Comparison of ENCODE assay signal across 20 cellular contexts in genomic region chr7:79406371-79406770, GRCh38.
"Had no signal": no experiment of that assay in that cellular context is flagged by ENCODE, and none has a peak within 500 bp of the region (broad histone marks: within the 10 kb centered on the region; RNA-seq: fewer than 3 reads in every experiment).

No MANE protein-coding gene starts in this region.

- DNase-seq: activated CD4-positive, alpha-beta T cell treated with anti-CD3 and anti-CD28 coated beads for 48 hours; activated CD4-positive, alpha-beta T cell treated with anti-CD3 and anti-CD28 coated beads, Interleukin-2, amount 50 U/mL, for 48 hours; activated CD8-positive, alpha-beta memory T cell treated with anti-CD3 and anti-CD28 coated beads for 24 hours; activated effector memory CD4-positive, alpha-beta T cell treated with anti-CD3 and anti-CD28 coated beads, Interleukin-2, amount 50 U/mL, for 16 hours; activated naive CD4-positive, alpha-beta T cell treated with anti-CD3 and anti-CD28 coated beads for 36 hours; activated naive CD8-positive, alpha-beta T cell treated with anti-CD3 and anti-CD28 coated beads for 36 hours; brain microvascular endothelial cell; caudate nucleus; left colon; lower lobe of right lung; mesendoderm; right cardiac atrium; stimulated activated CD4-positive, alpha-beta T cell treated with anti-CD3 and anti-CD28 coated beads, Interleukin-2, amount 100 ng/mL, for 48 hours; substantia nigra; thyroid gland; upper lobe of left lung had no signal

- H3K27me3 ChIP-seq: brain microvascular endothelial cell, thyroid gland, upper lobe of left lung, vagina had no signal

- H3K27ac ChIP-seq: brain microvascular endothelial cell, lower lobe of right lung, thyroid gland, upper lobe of left lung, vagina, VCaP had no signal

- H3K36me3 ChIP-seq: brain microvascular endothelial cell, lower lobe of right lung, thyroid gland, upper lobe of left lung, vagina had no signal

- ATAC-seq: activated CD4-positive, CD25-positive, alpha-beta regulatory T cell treated with anti-CD3 and anti-CD28 coated beads, Interleukin-2, amount 50 U/mL, for 24 hours; left colon; lower lobe of right lung; natural killer cell treated with Interleukin-12 subunit alpha and Interleukin-12 subunit beta and Interleukin-15 and Interleukin-18, amount 100 ng/mL, for 72 hours; right cardiac atrium had no signal

- H3K9me3 ChIP-seq: lower lobe of right lung, thyroid gland, upper lobe of left lung, vagina had no signal

- H3K4me1 ChIP-seq: lower lobe of right lung, thyroid gland, vagina had no signal

- H3K4me3 ChIP-seq: lower lobe of right lung, thyroid gland, upper lobe of left lung, vagina had no signal
